Comparison of ENCODE assay signal across 1 cellular context in the genomic region with DNA sequence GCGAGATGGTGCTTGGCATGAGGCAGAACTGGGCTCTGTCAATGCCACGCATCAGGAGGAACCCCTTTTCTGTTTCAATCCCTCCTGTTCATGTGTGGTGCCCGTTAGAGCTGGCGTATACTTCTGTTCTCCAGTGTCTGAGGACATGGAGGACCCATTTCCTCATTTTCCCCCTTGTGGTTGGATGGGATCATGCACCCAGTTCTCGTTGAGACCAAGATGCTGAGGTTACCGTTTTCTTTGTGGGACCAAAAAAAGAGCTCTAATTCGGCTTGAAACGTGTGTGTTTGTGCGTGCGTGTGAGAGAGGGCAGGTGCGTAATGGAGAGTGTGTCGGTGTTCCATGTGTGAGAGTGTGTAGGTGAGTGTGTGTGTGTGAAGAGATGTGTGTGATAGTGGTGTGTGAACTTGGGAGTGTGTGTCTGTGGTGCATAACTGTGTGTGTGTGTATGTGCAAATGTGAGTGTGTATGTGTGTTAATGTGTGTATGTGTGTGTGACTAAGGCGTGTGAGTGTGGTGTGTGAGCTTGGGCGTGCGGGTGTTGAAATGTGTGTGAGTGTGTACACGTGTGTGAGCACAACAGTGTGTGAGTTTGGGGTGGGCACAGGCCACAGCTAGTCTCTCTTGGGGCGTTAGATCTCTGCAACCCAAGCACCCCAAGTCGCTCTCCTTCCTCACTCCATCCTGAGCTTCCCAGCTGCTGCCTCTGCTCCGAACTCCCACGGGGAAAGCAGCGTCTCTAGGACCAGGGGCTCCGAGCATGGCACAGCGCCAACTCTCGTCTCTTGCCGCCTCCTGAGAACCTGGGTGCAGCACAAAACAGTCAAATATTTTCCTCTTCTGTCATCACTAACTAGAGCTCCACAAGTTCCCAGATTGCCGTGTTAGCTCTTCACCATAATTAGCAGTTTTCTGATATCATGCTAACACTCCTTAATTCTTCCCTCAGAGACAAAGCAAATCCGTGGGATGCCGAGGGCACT.
TF ChIP-seq lines count a peak whose summit lies in the region.

No MANE protein-coding gene starts in this region.

TF ChIP-seq in A549, 52 proteins besides CTCF, POLR2A, EP300 and RAD21 (continued from another document):
- TF ChIP-seq, protein P1, sequence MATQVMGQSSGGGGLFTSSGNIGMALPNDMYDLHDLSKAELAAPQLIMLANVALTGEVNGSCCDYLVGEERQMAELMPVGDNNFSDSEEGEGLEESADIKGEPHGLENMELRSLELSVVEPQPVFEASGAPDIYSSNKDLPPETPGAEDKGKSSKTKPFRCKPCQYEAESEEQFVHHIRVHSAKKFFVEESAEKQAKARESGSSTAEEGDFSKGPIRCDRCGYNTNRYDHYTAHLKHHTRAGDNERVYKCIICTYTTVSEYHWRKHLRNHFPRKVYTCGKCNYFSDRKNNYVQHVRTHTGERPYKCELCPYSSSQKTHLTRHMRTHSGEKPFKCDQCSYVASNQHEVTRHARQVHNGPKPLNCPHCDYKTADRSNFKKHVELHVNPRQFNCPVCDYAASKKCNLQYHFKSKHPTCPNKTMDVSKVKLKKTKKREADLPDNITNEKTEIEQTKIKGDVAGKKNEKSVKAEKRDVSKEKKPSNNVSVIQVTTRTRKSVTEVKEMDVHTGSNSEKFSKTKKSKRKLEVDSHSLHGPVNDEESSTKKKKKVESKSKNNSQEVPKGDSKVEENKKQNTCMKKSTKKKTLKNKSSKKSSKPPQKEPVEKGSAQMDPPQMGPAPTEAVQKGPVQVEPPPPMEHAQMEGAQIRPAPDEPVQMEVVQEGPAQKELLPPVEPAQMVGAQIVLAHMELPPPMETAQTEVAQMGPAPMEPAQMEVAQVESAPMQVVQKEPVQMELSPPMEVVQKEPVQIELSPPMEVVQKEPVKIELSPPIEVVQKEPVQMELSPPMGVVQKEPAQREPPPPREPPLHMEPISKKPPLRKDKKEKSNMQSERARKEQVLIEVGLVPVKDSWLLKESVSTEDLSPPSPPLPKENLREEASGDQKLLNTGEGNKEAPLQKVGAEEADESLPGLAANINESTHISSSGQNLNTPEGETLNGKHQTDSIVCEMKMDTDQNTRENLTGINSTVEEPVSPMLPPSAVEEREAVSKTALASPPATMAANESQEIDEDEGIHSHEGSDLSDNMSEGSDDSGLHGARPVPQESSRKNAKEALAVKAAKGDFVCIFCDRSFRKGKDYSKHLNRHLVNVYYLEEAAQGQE (IDR thresholded peaks at IDR 0.05) = no peak
- TF ChIP-seq EHMT2 (IDR thresholded peaks at IDR 0.05; ENCODE audit: low read depth) = no peak
- TF ChIP-seq, protein P2, sequence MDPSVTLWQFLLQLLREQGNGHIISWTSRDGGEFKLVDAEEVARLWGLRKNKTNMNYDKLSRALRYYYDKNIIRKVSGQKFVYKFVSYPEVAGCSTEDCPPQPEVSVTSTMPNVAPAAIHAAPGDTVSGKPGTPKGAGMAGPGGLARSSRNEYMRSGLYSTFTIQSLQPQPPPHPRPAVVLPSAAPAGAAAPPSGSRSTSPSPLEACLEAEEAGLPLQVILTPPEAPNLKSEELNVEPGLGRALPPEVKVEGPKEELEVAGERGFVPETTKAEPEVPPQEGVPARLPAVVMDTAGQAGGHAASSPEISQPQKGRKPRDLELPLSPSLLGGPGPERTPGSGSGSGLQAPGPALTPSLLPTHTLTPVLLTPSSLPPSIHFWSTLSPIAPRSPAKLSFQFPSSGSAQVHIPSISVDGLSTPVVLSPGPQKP (IDR thresholded peaks at IDR 0.05; ENCODE audit: low read depth, low read length) = no peak
- TF ChIP-seq, protein P3, sequence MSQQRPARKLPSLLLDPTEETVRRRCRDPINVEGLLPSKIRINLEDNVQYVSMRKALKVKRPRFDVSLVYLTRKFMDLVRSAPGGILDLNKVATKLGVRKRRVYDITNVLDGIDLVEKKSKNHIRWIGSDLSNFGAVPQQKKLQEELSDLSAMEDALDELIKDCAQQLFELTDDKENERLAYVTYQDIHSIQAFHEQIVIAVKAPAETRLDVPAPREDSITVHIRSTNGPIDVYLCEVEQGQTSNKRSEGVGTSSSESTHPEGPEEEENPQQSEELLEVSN (IDR thresholded peaks at IDR 0.05; ENCODE audit: borderline replicate concordance, low read depth) = no peak
- no peak for TF ChIP-seq CHD4 (IDR thresholded peaks at IDR 0.05; ENCODE audit: borderline replicate concordance)
- TF ChIP-seq ZSCAN20 (CRISPR knock-in tag; IDR thresholded peaks at IDR 0.05) = no peak
- no peak for TF ChIP-seq SREBF2 (IDR thresholded peaks at IDR 0.05)
- TF ChIP-seq TFCP2L1 (CRISPR knock-in tag; IDR thresholded peaks at IDR 0.05) = no peak
